24 cellular contexts compared by ENCODE assay signal in genomic region chr7:49780953-49781352, GRCh38. TPM values are rescaled to one million over a fixed set of nuclear protein-coding genes. Genes with fewer than 3 reads are reported as not detected.
"Had no signal": no experiment of that assay in that cellular context is flagged by ENCODE, and none has a peak within 500 bp of the region (broad histone marks: within the 10 kb centered on the region; RNA-seq: fewer than 3 reads in every experiment).

No MANE protein-coding gene starts in this region.

- H3K27me3 ChIP-seq: ovary, right atrium auricular region had no signal

- H3K36me3 Mint-ChIP-seq: natural killer cell had no signal

- DNase-seq: esophagus squamous epithelium; foreskin fibroblast; glutamatergic neuron; islet precursor cell; mammary epithelial cell; natural killer cell; ovary; sigmoid colon; stimulated activated CD4-positive, alpha-beta T cell treated with anti-CD3 and anti-CD28 coated beads, Interleukin-2, amount 100 ng/mL, for 24 hours; stimulated activated CD4-positive, alpha-beta T cell treated with anti-CD3 and anti-CD28 coated beads, Interleukin-4, amount 100 ng/mL, for 4 hours; stimulated activated naive CD4-positive, alpha-beta T cell; stomach; substantia nigra; transverse colon had no signal

- H3K4me3 ChIP-seq: esophagus squamous epithelium, gastroesophageal sphincter, ovary, right atrium auricular region, sigmoid colon, skin epidermis, stomach, thoracic aorta, transverse colon had no signal

- H3K36me3 ChIP-seq: esophagus squamous epithelium, gastroesophageal sphincter, ovary, right atrium auricular region, sigmoid colon, stomach, thoracic aorta, transverse colon had no signal

- H3K27ac Mint-ChIP-seq: dendritic cell treated with granulocyte-macrophage colony-stimulating factor and Interleukin-4, amounts not matched to agents 40 ng/mL and 50 ng/mL, for 4 days; natural killer cell had no signal

- H3K27ac ChIP-seq: esophagus squamous epithelium, gastroesophageal sphincter, ovary, sigmoid colon, skin epidermis, stomach, thoracic aorta, transverse colon had no signal

- H3K9me3 ChIP-seq: esophagus squamous epithelium, ovary, right atrium auricular region, sigmoid colon, stomach, thoracic aorta, transverse colon had no signal

- H3K4me3 Mint-ChIP-seq: dendritic cell treated with granulocyte-macrophage colony-stimulating factor and Interleukin-4, amounts not matched to agents 40 ng/mL and 50 ng/mL, for 4 days; natural killer cell; neural crest cell had no signal

- H3K4me1 Mint-ChIP-seq: natural killer cell, neural crest cell had no signal

- H3K9me3 Mint-ChIP-seq: dendritic cell treated with granulocyte-macrophage colony-stimulating factor and Interleukin-4, amounts not matched to agents 40 ng/mL and 50 ng/mL, for 4 days; neural crest cell had no signal

- ATAC-seq: gastroesophageal sphincter, left lobe of liver, natural killer cell had no signal

RNA-seq across cellular contexts. Expression of gene VWC2, which starts 7.5 kb away (rescaled TPM):
- total RNA-seq: epithelial cell of proximal tubule, left lobe of liver, mammary epithelial cell, mesenteric fat pad, mononuclear cell, natural killer cell, neural crest cell had no signal
